Comparison of ENCODE assay signal across 1 cellular context in the genomic region with DNA sequence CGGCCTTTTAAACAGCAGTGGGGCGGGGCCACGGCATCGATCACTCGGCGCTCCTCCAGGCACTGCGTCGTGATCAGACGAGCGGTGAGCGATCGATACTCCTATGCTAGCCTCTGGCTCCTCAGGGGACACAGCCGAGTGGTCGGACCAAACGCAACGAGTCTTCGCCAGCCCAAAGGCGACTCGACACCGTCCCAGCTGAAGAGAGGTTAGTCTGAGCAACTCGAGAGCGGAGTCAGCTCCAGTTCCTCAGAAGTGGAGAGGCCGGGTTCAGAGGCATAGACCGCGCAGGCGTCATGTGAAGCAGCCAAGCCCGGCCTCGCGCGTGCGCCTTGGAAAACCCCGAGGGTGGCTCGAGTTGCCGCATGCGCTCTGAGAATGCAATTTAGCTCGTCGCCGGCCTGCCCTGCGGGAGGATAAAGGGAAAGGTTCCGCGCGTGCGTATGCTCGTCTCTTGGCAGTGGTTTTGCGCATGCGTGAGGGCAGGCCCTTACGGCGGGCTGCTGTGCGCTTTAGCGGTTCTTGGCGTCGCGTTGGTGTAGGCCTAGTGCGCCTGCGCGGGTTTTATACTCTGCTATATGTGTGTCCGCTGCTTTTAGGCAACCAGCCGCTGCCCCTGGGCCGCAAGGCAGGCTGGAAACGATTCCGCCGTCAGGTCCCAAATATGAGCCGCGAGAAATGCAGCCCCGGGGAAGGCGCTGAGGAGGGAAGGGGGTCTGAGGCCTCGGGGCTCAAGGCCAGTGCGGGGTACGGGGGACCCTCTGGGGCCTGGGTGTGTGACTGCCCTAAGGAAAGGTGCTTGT.
TF ChIP-seq lines count a peak whose summit lies in the region.

A gene (plus strand): TSS at position 98 of the 803 bp plus-strand sequence. CDS start 6,598 bp downstream, outside the sequence.

TF ChIP-seq in HepG2, 621 proteins besides CTCF, POLR2A, EP300 and RAD21 (continued from another document and continues in another):
- TF ChIP-seq, protein P1, sequence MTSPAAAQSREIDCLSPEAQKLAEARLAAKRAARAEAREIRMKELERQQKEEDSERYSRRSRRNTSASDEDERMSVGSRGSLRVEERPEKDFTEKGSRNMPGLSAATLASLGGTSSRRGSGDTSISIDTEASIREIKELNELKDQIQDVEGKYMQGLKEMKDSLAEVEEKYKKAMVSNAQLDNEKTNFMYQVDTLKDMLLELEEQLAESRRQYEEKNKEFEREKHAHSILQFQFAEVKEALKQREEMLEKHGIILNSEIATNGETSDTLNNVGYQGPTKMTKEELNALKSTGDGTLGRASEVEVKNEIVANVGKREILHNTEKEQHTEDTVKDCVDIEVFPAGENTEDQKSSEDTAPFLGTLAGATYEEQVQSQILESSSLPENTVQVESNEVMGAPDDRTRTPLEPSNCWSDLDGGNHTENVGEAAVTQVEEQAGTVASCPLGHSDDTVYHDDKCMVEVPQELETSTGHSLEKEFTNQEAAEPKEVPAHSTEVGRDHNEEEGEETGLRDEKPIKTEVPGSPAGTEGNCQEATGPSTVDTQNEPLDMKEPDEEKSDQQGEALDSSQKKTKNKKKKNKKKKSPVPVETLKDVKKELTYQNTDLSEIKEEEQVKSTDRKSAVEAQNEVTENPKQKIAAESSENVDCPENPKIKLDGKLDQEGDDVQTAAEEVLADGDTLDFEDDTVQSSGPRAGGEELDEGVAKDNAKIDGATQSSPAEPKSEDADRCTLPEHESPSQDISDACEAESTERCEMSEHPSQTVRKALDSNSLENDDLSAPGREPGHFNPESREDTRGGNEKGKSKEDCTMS (CRISPR knock-in tag; conservative IDR thresholded peaks at IDR 0.05) = peak; percentile 70; the same call in 1 of the 2 replicates
- TF ChIP-seq CHD4 (IDR thresholded peaks at IDR 0.05; ENCODE audit: borderline replicate concordance, low read length) (no peak), ZNF556 (CRISPR knock-in tag; IDR thresholded peaks at IDR 0.05; ENCODE audit: borderline replicate concordance) (peak; percentile 66), HMG20A (CRISPR knock-in tag; IDR thresholded peaks at IDR 0.05; ENCODE audit: borderline replicate concordance) (peak; percentile 37; the same call in 1 of the 2 replicates), ZNF605 (CRISPR knock-in tag; IDR thresholded peaks at IDR 0.05) (peak; percentile 81), ATRX (CRISPR knock-in tag; IDR thresholded peaks at IDR 0.05; ENCODE audit: borderline replicate concordance) (0 out of 2 replicates have a peak, but pooled peaks have one; percentile 61), PHB2 (IDR thresholded peaks at IDR 0.05; ENCODE audit: partially characterized antibody) (no peak), ELF3 (CRISPR knock-in tag; IDR thresholded peaks at IDR 0.05) (peak; percentile 77), TSC22D2 (CRISPR knock-in tag; IDR thresholded peaks at IDR 0.05; ENCODE audit: borderline replicate concordance) (peak; percentile 88), RFX3 (CRISPR knock-in tag; IDR thresholded peaks at IDR 0.05) (no peak), ZNF30 (CRISPR knock-in tag; IDR thresholded peaks at IDR 0.05) (peak; percentile 74; the same call in 1 of the 2 replicates), ZNF792 (CRISPR knock-in tag; IDR thresholded peaks at IDR 0.05) (peak; percentile 85), KLF9 (CRISPR knock-in tag; IDR thresholded peaks at IDR 0.05; ENCODE audit: low read depth) (peak; percentile 90), JUNB (CRISPR knock-in tag; IDR thresholded peaks at IDR 0.05; ENCODE audit: borderline replicate concordance) (no peak), AHR (CRISPR knock-in tag; IDR thresholded peaks at IDR 0.05) (peak; percentile 95), TCF12 (IDR thresholded peaks at IDR 0.05) (no peak), TCF12 (CRISPR knock-in tag; IDR thresholded peaks at IDR 0.05) (peak; percentile 79; the same call in 1 of the 2 replicates), U2AF2 (IDR thresholded peaks at IDR 0.05; ENCODE audit: low read depth, low read length) (no peak), HOXA9 (CRISPR knock-in tag; IDR thresholded peaks at IDR 0.05; ENCODE audit: borderline replicate concordance) (0 out of 2 replicates have a peak, but pooled peaks have one; percentile 21), BCL6 (CRISPR knock-in tag; IDR thresholded peaks at IDR 0.05) (peak; percentile 75), HNRNPK (IDR thresholded peaks at IDR 0.05; ENCODE audit: low read depth, low read length, poor library complexity, severe bottlenecking) (no peak), RFXANK (CRISPR knock-in tag; IDR thresholded peaks at IDR 0.05) (peak; percentile 73), ZNF101 (CRISPR knock-in tag; IDR thresholded peaks at IDR 0.05; ENCODE audit: borderline replicate concordance, low read depth) (no peak), ZNF10 (CRISPR knock-in tag; IDR thresholded peaks at IDR 0.05; ENCODE audit: borderline replicate concordance, low read depth) (no peak), ZNF282 (IDR thresholded peaks at IDR 0.05; ENCODE audit: partially characterized antibody) (no peak), ZBTB7A (CRISPR knock-in tag; IDR thresholded peaks at IDR 0.05) (0 out of 2 replicates have a peak, but pooled peaks have one; percentile 22), RBM22 (optimal IDR thresholded peaks at IDR 0.05; ENCODE audit: low read length) (peak; percentile 63), SMAD9 (CRISPR knock-in tag; IDR thresholded peaks at IDR 0.05) (0 out of 2 replicates have a peak, but pooled peaks have one; percentile 18), XBP1 (CRISPR knock-in tag; IDR thresholded peaks at IDR 0.05) (no peak), ARNT (IDR thresholded peaks at IDR 0.05) (no peak), YEATS2 (CRISPR knock-in tag; IDR thresholded peaks at IDR 0.05; ENCODE audit: borderline replicate concordance) (peak; percentile 93), SP140L (CRISPR knock-in tag; IDR thresholded peaks at IDR 0.05; ENCODE audit: borderline replicate concordance) (0 out of 2 replicates have a peak, but pooled peaks have one; percentile 95), RXRB (CRISPR knock-in tag; IDR thresholded peaks at IDR 0.05; ENCODE audit: borderline replicate concordance) (peak; percentile 75), ZNF772 (CRISPR knock-in tag; IDR thresholded peaks at IDR 0.05) (peak; percentile 89), JUND (CRISPR knock-in tag; IDR thresholded peaks at IDR 0.05) (no peak), ZNF430 (CRISPR knock-in tag; IDR thresholded peaks at IDR 0.05) (peak; percentile 71; the same call in 1 of the 2 replicates), CBFB (CRISPR knock-in tag; IDR thresholded peaks at IDR 0.05) (peak; percentile 86; the same call in 1 of the 2 replicates), ZKSCAN8 (CRISPR knock-in tag; IDR thresholded peaks at IDR 0.05; ENCODE audit: borderline replicate concordance) (peak; percentile 75; the same call in 1 of the 2 replicates), ZNF33B (CRISPR knock-in tag; IDR thresholded peaks at IDR 0.05) (peak; percentile 94; the same call in 1 of the 2 replicates), MAFF (IDR thresholded peaks at IDR 0.05; ENCODE audit: low read depth, low read length) (peak; percentile 63; the same call in 1 of the 2 replicates), FOXO1 (CRISPR knock-in tag; IDR thresholded peaks at IDR 0.05) (peak; percentile 60), ZNF615 (CRISPR knock-in tag; IDR thresholded peaks at IDR 0.05; ENCODE audit: borderline replicate concordance) (no peak), FOXJ3 (CRISPR knock-in tag; IDR thresholded peaks at IDR 0.05; ENCODE audit: borderline replicate concordance) (no peak), TCF7 (IDR thresholded peaks at IDR 0.05; ENCODE audit: low read depth) (no peak; the same call in 1 of the 2 replicates), ZNF839 (CRISPR knock-in tag; IDR thresholded peaks at IDR 0.05; ENCODE audit: borderline replicate concordance) (peak; percentile 18), CEBPG (CRISPR knock-in tag; IDR thresholded peaks at IDR 0.05) (peak; percentile 26; the same call in 1 of the 2 replicates)
- TF ChIP-seq, protein P2, sequence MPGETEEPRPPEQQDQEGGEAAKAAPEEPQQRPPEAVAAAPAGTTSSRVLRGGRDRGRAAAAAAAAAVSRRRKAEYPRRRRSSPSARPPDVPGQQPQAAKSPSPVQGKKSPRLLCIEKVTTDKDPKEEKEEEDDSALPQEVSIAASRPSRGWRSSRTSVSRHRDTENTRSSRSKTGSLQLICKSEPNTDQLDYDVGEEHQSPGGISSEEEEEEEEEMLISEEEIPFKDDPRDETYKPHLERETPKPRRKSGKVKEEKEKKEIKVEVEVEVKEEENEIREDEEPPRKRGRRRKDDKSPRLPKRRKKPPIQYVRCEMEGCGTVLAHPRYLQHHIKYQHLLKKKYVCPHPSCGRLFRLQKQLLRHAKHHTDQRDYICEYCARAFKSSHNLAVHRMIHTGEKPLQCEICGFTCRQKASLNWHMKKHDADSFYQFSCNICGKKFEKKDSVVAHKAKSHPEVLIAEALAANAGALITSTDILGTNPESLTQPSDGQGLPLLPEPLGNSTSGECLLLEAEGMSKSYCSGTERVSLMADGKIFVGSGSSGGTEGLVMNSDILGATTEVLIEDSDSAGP (CRISPR knock-in tag; IDR thresholded peaks at IDR 0.05; ENCODE audit: borderline replicate concordance) = peak; percentile 96; the same call in 1 of the 2 replicates
- TF ChIP-seq, protein P3, sequence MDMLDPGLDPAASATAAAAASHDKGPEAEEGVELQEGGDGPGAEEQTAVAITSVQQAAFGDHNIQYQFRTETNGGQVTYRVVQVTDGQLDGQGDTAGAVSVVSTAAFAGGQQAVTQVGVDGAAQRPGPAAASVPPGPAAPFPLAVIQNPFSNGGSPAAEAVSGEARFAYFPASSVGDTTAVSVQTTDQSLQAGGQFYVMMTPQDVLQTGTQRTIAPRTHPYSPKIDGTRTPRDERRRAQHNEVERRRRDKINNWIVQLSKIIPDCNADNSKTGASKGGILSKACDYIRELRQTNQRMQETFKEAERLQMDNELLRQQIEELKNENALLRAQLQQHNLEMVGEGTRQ (IDR thresholded peaks at IDR 0.05; ENCODE audit: low read depth, low read length) = peak; percentile 47; the same call in 1 of the 2 replicates
- TF ChIP-seq, protein P3 (CRISPR knock-in tag; IDR thresholded peaks at IDR 0.05; ENCODE audit: borderline replicate concordance) = peak; percentile 63; the same call in 1 of the 2 replicates
- TF ChIP-seq, protein P4, sequence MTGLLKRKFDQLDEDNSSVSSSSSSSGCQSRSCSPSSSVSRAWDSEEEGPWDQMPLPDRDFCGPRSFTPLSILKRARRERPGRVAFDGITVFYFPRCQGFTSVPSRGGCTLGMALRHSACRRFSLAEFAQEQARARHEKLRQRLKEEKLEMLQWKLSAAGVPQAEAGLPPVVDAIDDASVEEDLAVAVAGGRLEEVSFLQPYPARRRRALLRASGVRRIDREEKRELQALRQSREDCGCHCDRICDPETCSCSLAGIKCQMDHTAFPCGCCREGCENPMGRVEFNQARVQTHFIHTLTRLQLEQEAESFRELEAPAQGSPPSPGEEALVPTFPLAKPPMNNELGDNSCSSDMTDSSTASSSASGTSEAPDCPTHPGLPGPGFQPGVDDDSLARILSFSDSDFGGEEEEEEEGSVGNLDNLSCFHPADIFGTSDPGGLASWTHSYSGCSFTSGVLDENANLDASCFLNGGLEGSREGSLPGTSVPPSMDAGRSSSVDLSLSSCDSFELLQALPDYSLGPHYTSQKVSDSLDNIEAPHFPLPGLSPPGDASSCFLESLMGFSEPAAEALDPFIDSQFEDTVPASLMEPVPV (CRISPR knock-in tag; IDR thresholded peaks at IDR 0.05) = peak; percentile 97
- TF ChIP-seq, protein P5, sequence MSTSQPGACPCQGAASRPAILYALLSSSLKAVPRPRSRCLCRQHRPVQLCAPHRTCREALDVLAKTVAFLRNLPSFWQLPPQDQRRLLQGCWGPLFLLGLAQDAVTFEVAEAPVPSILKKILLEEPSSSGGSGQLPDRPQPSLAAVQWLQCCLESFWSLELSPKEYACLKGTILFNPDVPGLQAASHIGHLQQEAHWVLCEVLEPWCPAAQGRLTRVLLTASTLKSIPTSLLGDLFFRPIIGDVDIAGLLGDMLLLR (CRISPR knock-in tag; IDR thresholded peaks at IDR 0.05) = 0 out of 2 replicates have a peak, but pooled peaks have one; percentile 0
- TF ChIP-seq, protein P6, sequence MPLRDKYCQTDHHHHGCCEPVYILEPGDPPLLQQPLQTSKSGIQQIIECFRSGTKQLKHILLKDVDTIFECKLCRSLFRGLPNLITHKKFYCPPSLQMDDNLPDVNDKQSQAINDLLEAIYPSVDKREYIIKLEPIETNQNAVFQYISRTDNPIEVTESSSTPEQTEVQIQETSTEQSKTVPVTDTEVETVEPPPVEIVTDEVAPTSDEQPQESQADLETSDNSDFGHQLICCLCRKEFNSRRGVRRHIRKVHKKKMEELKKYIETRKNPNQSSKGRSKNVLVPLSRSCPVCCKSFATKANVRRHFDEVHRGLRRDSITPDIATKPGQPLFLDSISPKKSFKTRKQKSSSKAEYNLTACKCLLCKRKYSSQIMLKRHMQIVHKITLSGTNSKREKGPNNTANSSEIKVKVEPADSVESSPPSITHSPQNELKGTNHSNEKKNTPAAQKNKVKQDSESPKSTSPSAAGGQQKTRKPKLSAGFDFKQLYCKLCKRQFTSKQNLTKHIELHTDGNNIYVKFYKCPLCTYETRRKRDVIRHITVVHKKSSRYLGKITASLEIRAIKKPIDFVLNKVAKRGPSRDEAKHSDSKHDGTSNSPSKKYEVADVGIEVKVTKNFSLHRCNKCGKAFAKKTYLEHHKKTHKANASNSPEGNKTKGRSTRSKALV (CRISPR knock-in tag; IDR thresholded peaks at IDR 0.05) = peak; percentile 91
- TF ChIP-seq, protein P7, sequence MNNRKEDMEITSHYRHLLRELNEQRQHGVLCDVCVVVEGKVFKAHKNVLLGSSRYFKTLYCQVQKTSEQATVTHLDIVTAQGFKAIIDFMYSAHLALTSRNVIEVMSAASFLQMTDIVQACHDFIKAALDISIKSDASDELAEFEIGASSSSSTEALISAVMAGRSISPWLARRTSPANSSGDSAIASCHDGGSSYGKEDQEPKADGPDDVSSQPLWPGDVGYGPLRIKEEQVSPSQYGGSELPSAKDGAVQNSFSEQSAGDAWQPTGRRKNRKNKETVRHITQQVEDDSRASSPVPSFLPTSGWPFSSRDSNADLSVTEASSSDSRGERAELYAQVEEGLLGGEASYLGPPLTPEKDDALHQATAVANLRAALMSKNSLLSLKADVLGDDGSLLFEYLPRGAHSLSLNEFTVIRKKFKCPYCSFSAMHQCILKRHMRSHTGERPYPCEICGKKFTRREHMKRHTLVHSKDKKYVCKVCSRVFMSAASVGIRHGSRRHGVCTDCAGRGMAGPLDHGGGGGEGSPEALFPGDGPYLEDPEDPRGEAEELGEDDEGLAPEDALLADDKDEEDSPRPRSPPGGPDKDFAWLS (CRISPR knock-in tag; IDR thresholded peaks at IDR 0.05; ENCODE audit: borderline replicate concordance) = no peak
- TF ChIP-seq, protein P8, sequence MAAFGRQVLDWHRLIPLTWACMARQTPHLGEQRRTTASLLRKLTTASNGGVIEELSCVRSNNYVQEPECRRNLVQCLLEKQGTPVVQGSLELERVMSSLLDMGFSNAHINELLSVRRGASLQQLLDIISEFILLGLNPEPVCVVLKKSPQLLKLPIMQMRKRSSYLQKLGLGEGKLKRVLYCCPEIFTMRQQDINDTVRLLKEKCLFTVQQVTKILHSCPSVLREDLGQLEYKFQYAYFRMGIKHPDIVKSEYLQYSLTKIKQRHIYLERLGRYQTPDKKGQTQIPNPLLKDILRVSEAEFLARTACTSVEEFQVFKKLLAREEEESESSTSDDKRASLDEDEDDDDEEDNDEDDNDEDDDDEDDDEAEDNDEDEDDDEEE (CRISPR knock-in tag; IDR thresholded peaks at IDR 0.05) = no peak; the same call in 1 of the 2 replicates
